In genomic region chr20:35491823-35492222, GRCh38 we compare ENCODE assay signal across 1 cellular context.
TF ChIP-seq lines count a peak whose summit lies in the region.

No MANE protein-coding gene starts in this region.

TF ChIP-seq in IMR-90, 13 proteins besides CTCF, POLR2A, EP300 and RAD21 (continued from another document):
- TF ChIP-seq ELK1 (IDR thresholded peaks at IDR 0.05; ENCODE audit: borderline replicate concordance, low read depth, low read length) (no peak), RCOR1 (IDR thresholded peaks at IDR 0.05; ENCODE audit: insufficient replicate concordance, low read length) (no peak), RFX5 (IDR thresholded peaks at IDR 0.05; ENCODE audit: low read depth, low read length) (no peak), BHLHE40 (IDR thresholded peaks at IDR 0.05; ENCODE audit: low read depth, low read length) (no peak), MAZ (IDR thresholded peaks at IDR 0.05; ENCODE audit: borderline replicate concordance, low read depth, low read length) (no peak), MAFK (IDR thresholded peaks at IDR 0.05; ENCODE audit: low read depth, low read length) (no peak), CHD1 (IDR thresholded peaks at IDR 0.05; ENCODE audit: low read depth, low read length) (no peak), MXI1 (IDR thresholded peaks at IDR 0.05; ENCODE audit: borderline replicate concordance, low read depth, low read length) (no peak), FOS (IDR thresholded peaks at IDR 0.05; ENCODE audit: low read depth, low read length) (no peak), NFE2L2 (IDR thresholded peaks at IDR 0.05; ENCODE audit: low read depth, low read length) (no peak), SMC3 (IDR thresholded peaks at IDR 0.05; ENCODE audit: low read depth, low read length) (no peak), USF2 (IDR thresholded peaks at IDR 0.05; ENCODE audit: low read depth, low read length) (no peak)
